ENCODE assay signal across 9 cellular contexts in genomic region chr6:41732601-41733348, GRCh38.
A peak's percentile ranks its signal among the peaks of the same experiment; 100 is the strongest.
DNase-seq lines count a peak whose midpoint lies in the region; ATAC-seq and TF ChIP-seq lines count a peak whose summit lies in the region.
"Had no signal": no experiment of that assay in that cellular context is flagged by ENCODE, and none has a peak within 500 bp of the region (broad histone marks: within the 10 kb centered on the region; RNA-seq: fewer than 3 reads in every experiment).

No MANE protein-coding gene starts in this region.

- H3K4me1 ChIP-seq in BLaER1 = peaks cover 71% of the 10 kb centered on the region
- peaks cover 52% of the 10 kb centered on the region for H3K4me1 ChIP-seq in Loucy (ENCODE audit: insufficient read depth, low read length, poor library complexity, severe bottlenecking)

- peak overlapping the region; percentile 100 for H3K4me2 ChIP-seq in BLaER1
- H3K4me2 ChIP-seq in Loucy (ENCODE audit: low read depth, low read length, poor library complexity, severe bottlenecking) = peak overlapping the region; percentile 75

- H3K79me2 ChIP-seq in Loucy (ENCODE audit: insufficient read depth, low read length) = peaks cover 8% of the 10 kb centered on the region; the same call in 1 of the 2 replicates

- DNase-seq in activated T-cell treated with anti-CD3 and anti-CD28 coated beads, Interleukin-2, amount 50 U/mL, for 1 hour = peak; percentile 57
- DNase-seq in globus pallidus (ENCODE audit: low spot score) = peak; percentile 53
- peak; percentile 26 to 27 for DNase-seq in stimulated activated CD4-positive, alpha-beta T cell treated with anti-CD3 and anti-CD28 coated beads, Interleukin-15, amount 100 ng/mL, for 1 hour (ENCODE audit: low read depth in 1 of 2, low spot score in 1 of 2)
- DNase-seq in NCI-H2107 treated with DMSO at 0.1 percent for 48 hours (lab: John Stamatoyannopoulos, UW; ENCODE audit: unreplicated experiment) = no peak
- no peak for DNase-seq in NCI-H1092 (lab: John Stamatoyannopoulos, UW)

- H3K27me3 ChIP-seq in BLaER1 = no peaks in the 10 kb centered on the region
- H3K27me3 ChIP-seq in Loucy (ENCODE audit: insufficient read depth, low read length, poor library complexity, severe bottlenecking) = no peaks in the 10 kb centered on the region

- peak overlapping the region; percentile 90 for H3K4me3 ChIP-seq in BLaER1
- peak overlapping the region; percentile 72 for H3K4me3 ChIP-seq in Loucy (ENCODE audit: low read length, poor library complexity, severe bottlenecking)

- TF ChIP-seq CTCF in Loucy (conservative IDR thresholded peaks at IDR 0.05; ENCODE audit: low read length) = no peak

- H3K9ac ChIP-seq in BLaER1 (peak overlapping the region; percentile 88), Loucy (ENCODE audit: low read depth, low read length, poor library complexity, severe bottlenecking) (peak overlapping the region; percentile 63)

- H3K27ac ChIP-seq in BLaER1 = peak overlapping the region; percentile 94
- H3K27ac ChIP-seq: HL-60 had no signal

- H3F3A ChIP-seq in Loucy (ENCODE audit: low read depth) = no peaks in the 10 kb centered on the region

- ATAC-seq in GM19468 (IDR thresholded peaks at IDR 0.05; ENCODE audit: extremely low read depth, unreplicated experiment) = peak; percentile 12

- H4K20me1 ChIP-seq in BLaER1 (peaks cover 41% of the 10 kb centered on the region), Loucy (ENCODE audit: insufficient read depth, low read length, poor library complexity, severe bottlenecking) (no peaks in the 10 kb centered on the region)

- H3K9me3 ChIP-seq in BLaER1 (no peaks in the 10 kb centered on the region), Loucy (ENCODE audit: insufficient read depth, low read depth, low read length) (no peaks in the 10 kb centered on the region)

- H3K36me3 ChIP-seq in BLaER1 (no peaks in the 10 kb centered on the region), Loucy (ENCODE audit: insufficient read depth, low read length) (no peaks in the 10 kb centered on the region)

- no peaks in the 10 kb centered on the region for H3K9me2 ChIP-seq in Loucy (replicated peaks; ENCODE audit: low read depth, low read length)

- no peak overlapping the region for H2AFZ ChIP-seq in Loucy (ENCODE audit: low read length)

Comparison
In these comparisons a context has a peak if more than half of its experiments do, and no peak if none do; other contexts are left out.
1. DNase-seq: peak in activated T-cell treated with anti-CD3 and anti-CD28 coated beads, Interleukin-2, amount 50 U/mL, for 1 hour (single experiment), globus pallidus (single experiment) and stimulated activated CD4-positive, alpha-beta T cell treated with anti-CD3 and anti-CD28 coated beads, Interleukin-15, amount 100 ng/mL, for 1 hour (2 of 2); none in NCI-H2107 treated with DMSO at 0.1 percent for 48 hours (single experiment) and NCI-H1092 (single experiment).